Comparison of ENCODE assay signal across 8 cellular contexts in the genomic region with DNA sequence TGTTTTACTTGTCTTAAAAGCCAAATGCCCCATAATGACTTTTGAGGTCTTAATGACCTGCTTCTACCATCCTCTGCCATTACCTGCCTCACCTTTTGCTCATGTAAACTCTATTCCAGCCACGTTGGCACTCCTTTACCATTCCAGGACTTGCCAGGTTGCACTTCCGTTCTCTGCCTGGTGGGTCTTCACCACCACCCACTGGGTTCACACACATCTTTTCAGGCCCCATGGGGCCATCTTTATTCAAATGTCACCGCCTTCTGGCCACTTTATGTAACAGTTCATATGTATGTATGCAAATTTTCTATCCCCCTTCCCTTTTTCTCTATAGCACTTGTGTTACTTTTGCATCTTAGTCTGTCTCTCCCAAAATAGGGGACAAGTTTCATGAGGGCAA. TPM values are rescaled to one million over a fixed set of nuclear protein-coding genes. Genes with fewer than 3 reads are reported as not detected.
A peak's percentile ranks its signal among the peaks of the same experiment; 100 is the strongest.
DNase-seq lines count a peak whose midpoint lies in the region; FAIRE-seq and TF ChIP-seq lines count a peak whose summit lies in the region.
"Had no signal": no experiment of that assay in that cellular context is flagged by ENCODE, and none has a peak within 500 bp of the region (broad histone marks: within the 10 kb centered on the region; RNA-seq: fewer than 3 reads in every experiment).

No MANE protein-coding gene starts in this region.

- H3K27me3 Mint-ChIP-seq in HFFc6 (ENCODE audit: insufficient read depth) (peaks cover 14% of the 10 kb centered on the region), astrocyte (ENCODE audit: low read depth, unreplicated experiment) (no peaks in the 10 kb centered on the region), immature natural killer cell (ENCODE audit: low read depth in 3 of 3) (peaks cover 0 to 2% (median 0%) of the 10 kb centered on the region in 3 donors)

- no peak overlapping the region for H3K4me3 Mint-ChIP-seq in HFFc6
- peak overlapping the region; percentile 67 for H3K4me3 Mint-ChIP-seq in astrocyte (ENCODE audit: unreplicated experiment)
- H3K4me3 Mint-ChIP-seq in immature natural killer cell: no peak overlapping the region

- no peak overlapping the region for H3K4me3 ChIP-seq in astrocyte (ENCODE audit: insufficient read depth, low read depth, low read length)
- no peak overlapping the region for H3K4me3 ChIP-seq in mucosa of stomach (ENCODE audit: low read length)

- no peak overlapping the region for H3K4me2 ChIP-seq in astrocyte (ENCODE audit: low read length)

- H3K36me3 ChIP-seq in astrocyte (ENCODE audit: insufficient read depth, low read length): peaks cover 90% of the 10 kb centered on the region
- peaks cover 19% of the 10 kb centered on the region for H3K36me3 ChIP-seq in mucosa of stomach (ENCODE audit: control insufficient read depth, insufficient read depth, low read length)

- H3K27ac Mint-ChIP-seq in HFFc6 (peak overlapping the region; percentile 27), astrocyte (ENCODE audit: unreplicated experiment) (no peak overlapping the region), immature natural killer cell (peak overlapping the region in 3 of 6 donors; percentile 3 to 88 (median 45))

- no peaks in the 10 kb centered on the region for H3K27me3 ChIP-seq in astrocyte (ENCODE audit: insufficient read depth, low read length)
- no peaks in the 10 kb centered on the region for H3K27me3 ChIP-seq in mucosa of stomach (ENCODE audit: control insufficient read depth, insufficient read depth, low read length)

- peak; percentile 55 for DNase-seq in ELR (ENCODE audit: low read depth)
- DNase-seq in HFFc6: no peak
- DNase-seq in astrocyte (ENCODE audit: low read depth): no peak
- no peak for DNase-seq in anterior cingulate cortex (lab: John Stamatoyannopoulos, UW)
- no peak for DNase-seq in immature natural killer cell
- DNase-seq in amniotic stem cell (lab: John Stamatoyannopoulos, UW): no peak

- H3K9ac ChIP-seq in astrocyte (ENCODE audit: low read length): no peak overlapping the region
- H3K9ac ChIP-seq in mucosa of stomach (ENCODE audit: low read length): peak overlapping the region; percentile 8

- no peaks in the 10 kb centered on the region for H3K9me3 ChIP-seq in astrocyte (ENCODE audit: insufficient read depth, low read depth, low read length)
- H3K9me3 ChIP-seq in mucosa of stomach (ENCODE audit: control insufficient read depth, low read length): no peaks in the 10 kb centered on the region

- peaks cover 27% of the 10 kb centered on the region for H3K4me1 Mint-ChIP-seq in HFFc6 (ENCODE audit: low read depth)
- peaks cover 2% of the 10 kb centered on the region for H3K4me1 Mint-ChIP-seq in astrocyte (ENCODE audit: low read depth, unreplicated experiment)
- H3K4me1 Mint-ChIP-seq in immature natural killer cell: peaks cover 0 to 2% of the 10 kb centered on the region in 2 donors

- H3K27ac ChIP-seq in astrocyte (ENCODE audit: low read depth, low read length): no peak overlapping the region

- no peaks in the 10 kb centered on the region for H3K9me3 Mint-ChIP-seq in HFFc6
- no peaks in the 10 kb centered on the region for H3K9me3 Mint-ChIP-seq in astrocyte (ENCODE audit: unreplicated experiment)
- no peaks in the 10 kb centered on the region for H3K9me3 Mint-ChIP-seq in immature natural killer cell

- FAIRE-seq in astrocyte (lab: Jason Lieb, UNC): no peak
- FAIRE-seq: colon had no signal

- peaks cover 70% of the 10 kb centered on the region for H4K20me1 ChIP-seq in astrocyte (ENCODE audit: insufficient read depth, low read length)

- peak; percentile 67 for TF ChIP-seq CTCF in HFFc6 (IDR thresholded peaks at IDR 0.05)
- TF ChIP-seq CTCF in astrocyte (IDR thresholded peaks at IDR 0.05; ENCODE audit: insufficient read depth, low read depth, low read length): peak; percentile 5

- H3K36me3 Mint-ChIP-seq in HFFc6 (ENCODE audit: low read depth): peaks cover 86% of the 10 kb centered on the region
- peaks cover 40% of the 10 kb centered on the region for H3K36me3 Mint-ChIP-seq in astrocyte (ENCODE audit: low read depth, unreplicated experiment)
- H3K36me3 Mint-ChIP-seq in immature natural killer cell: peaks cover 17 to 71% (median 40%) of the 10 kb centered on the region in 3 donors

- H3K79me2 ChIP-seq in astrocyte (ENCODE audit: insufficient read depth, low read length): peaks cover 65% of the 10 kb centered on the region

- H3K4me1 ChIP-seq in astrocyte (ENCODE audit: insufficient read depth, low read length) (peaks cover 6% of the 10 kb centered on the region), mucosa of stomach (ENCODE audit: control insufficient read depth, insufficient read depth, low read length) (peaks cover 43% of the 10 kb centered on the region)

- no peak overlapping the region for H2AFZ ChIP-seq in astrocyte (ENCODE audit: low read depth, low read length)

RNA-seq across cellular contexts. Expression of gene ATP2A2, which starts 57.7 kb away (rescaled TPM):
- total RNA-seq in HFFc6 (2021; fragmentation: NEBNext Ultra II Directional; extraction: Animal tissue kit (Norgen Biotek cat#: 25700)): 100 to 1,000 TPM; 254 to 286 (median 267) TPM
- 262 TPM in 2 replicates for total RNA-seq in astrocyte
- 1 to 10 TPM; 2.0 to 8.0 (median 2.5) TPM for polyA plus RNA-seq in immature natural killer cell
